Comparison of ENCODE assay signal across 18 cellular contexts in the genomic region with DNA sequence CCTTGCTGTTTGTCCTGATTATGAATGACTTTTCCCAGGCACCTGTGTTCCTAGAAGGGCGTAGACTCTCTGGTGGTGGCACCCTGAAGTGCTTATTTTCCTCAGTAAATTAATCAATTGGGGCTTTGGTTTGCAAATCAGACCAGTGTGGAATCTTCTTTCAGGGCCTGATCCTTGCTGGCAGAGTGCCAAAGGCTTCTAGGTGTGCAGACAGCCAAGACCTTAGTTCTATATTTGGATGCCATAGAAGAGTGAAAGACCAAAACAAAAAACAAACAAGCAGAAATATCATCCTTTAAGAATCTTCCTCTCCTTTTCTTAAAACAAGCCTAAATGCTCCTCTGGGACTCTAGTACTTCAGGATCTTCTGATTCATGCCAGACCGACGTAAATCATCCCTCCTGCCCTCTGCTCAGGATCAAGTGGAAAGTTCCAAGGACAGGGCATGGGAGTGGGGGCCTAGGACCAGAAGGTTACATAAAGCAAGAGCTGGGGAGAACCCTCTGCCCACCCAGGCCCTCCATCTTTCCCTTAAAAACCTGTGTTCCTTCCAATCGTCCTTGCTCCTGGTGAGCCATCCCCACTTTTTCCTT.
A peak's percentile ranks its signal among the peaks of the same experiment; 100 is the strongest.
DNase-seq lines count a peak whose midpoint lies in the region; ATAC-seq, FAIRE-seq and TF ChIP-seq lines count a peak whose summit lies in the region.
"Had no signal": no experiment of that assay in that cellular context is flagged by ENCODE, and none has a peak within 500 bp of the region (broad histone marks: within the 10 kb centered on the region; RNA-seq: fewer than 3 reads in every experiment).

No MANE protein-coding gene starts in this region.

- no peak overlapping the region for H2BK5ac ChIP-seq in mesenchymal stem cell (ENCODE audit: low read depth, low read length, poor library complexity, severe bottlenecking)

- no peaks in the 10 kb centered on the region for H3K4me1 Mint-ChIP-seq in HFFc6 (ENCODE audit: low read depth)

- no peaks in the 10 kb centered on the region for H3K9me2 ChIP-seq in OCI-LY7 (ENCODE audit: insufficient read depth, low read length)
- H3K9me2 ChIP-seq in SK-N-SH = no peaks in the 10 kb centered on the region

- H3K9ac ChIP-seq in HepG2 (ENCODE audit: insufficient read depth, low read depth, low read length) (no peak overlapping the region), mesenchymal stem cell (ENCODE audit: low read length) (no peak overlapping the region), SK-N-SH (no peak overlapping the region)

- DNase-seq in HepG2 (ENCODE audit: low spot score) (no peak), right lobe of liver (no peak), OCI-LY7 (ENCODE audit: low spot score) (no peak), mesenchymal stem cell (peak; percentile 34), SK-N-SH (no peak), islet precursor cell (no peak), HFFc6 (no peak)
- DNase-seq: activated naive CD4-positive, alpha-beta T cell treated with Interleukin-2 at 50 U/mL for 16 hours; aorta; effector memory CD4-positive, alpha-beta T cell; EL; esophagus squamous epithelium; left ventricle myocardium superior; SHP77; stimulated activated CD4-positive, alpha-beta T cell treated with anti-CD3 and anti-CD28 coated beads, Interleukin-12 subunit alpha, Interleukin-12 subunit beta, amount 100 ng/mL, for 4 hours; stimulated activated CD8-positive, alpha-beta memory T cell treated with anti-CD3 and anti-CD28 coated beads, Interleukin-4, amount 100 ng/mL, for 48 hours had no signal

- H3K4me3 ChIP-seq in HepG2 (replicated peaks in 1 of 3; ENCODE audit: insufficient read depth in 1 of 3, low read depth in 2 of 3, low read length in 3 of 3) = no peak overlapping the region
- H3K4me3 ChIP-seq in right lobe of liver = no peak overlapping the region
- H3K4me3 ChIP-seq in OCI-LY7 (ENCODE audit: low read depth, low read length, poor library complexity, severe bottlenecking) = no peak overlapping the region
- no peak overlapping the region for H3K4me3 ChIP-seq in mesenchymal stem cell (ENCODE audit: insufficient read depth in 1 of 2, low read depth in 1 of 2, low read length in 2 of 2)
- no peak overlapping the region for H3K4me3 ChIP-seq in SK-N-SH (ENCODE audit: low read depth in 2 of 2, low read length in 1 of 2)
- H3K4me3 ChIP-seq: esophagus squamous epithelium, mucosa of descending colon, suprapubic skin had no signal

- no peaks in the 10 kb centered on the region for H3K79me1 ChIP-seq in mesenchymal stem cell (replicated peaks; ENCODE audit: low read length, poor library complexity, severe bottlenecking)

- H3K18ac ChIP-seq in mesenchymal stem cell (ENCODE audit: low read depth in 1 of 2, low read length in 2 of 2) = no peak overlapping the region

- no peaks in the 10 kb centered on the region for H4K20me1 ChIP-seq in HepG2 (ENCODE audit: insufficient read depth, low read length)
- H4K20me1 ChIP-seq in OCI-LY7 (ENCODE audit: insufficient read depth, low read length) = no peaks in the 10 kb centered on the region
- H4K20me1 ChIP-seq in SK-N-SH (ENCODE audit: insufficient read depth) = no peaks in the 10 kb centered on the region

- H3K27me3 ChIP-seq in HepG2 (ENCODE audit: control insufficient read depth in 1 of 2, insufficient read depth in 2 of 2, low read length in 2 of 2) = peaks cover 3 to 16% of the 10 kb centered on the region in 2 experiments; a peak in 3 of 5 replicates
- H3K27me3 ChIP-seq in right lobe of liver = no peaks in the 10 kb centered on the region
- H3K27me3 ChIP-seq in mesenchymal stem cell (ENCODE audit: control insufficient read depth in 1 of 2, insufficient read depth in 1 of 2, low read length in 2 of 2) = peaks cover 0 to 4% of the 10 kb centered on the region in 2 experiments
- H3K27me3 ChIP-seq in SK-N-SH (ENCODE audit: insufficient read depth) = no peaks in the 10 kb centered on the region
- H3K27me3 ChIP-seq: esophagus squamous epithelium, suprapubic skin had no signal

- H3F3A ChIP-seq in SK-N-SH (replicated peaks; ENCODE audit: insufficient read depth) = no peaks in the 10 kb centered on the region

- in situ Hi-C loops in HepG2 (cut with HindIII; ENCODE audit: extremely low pct_ligation_motif_present, low pct_unique_long_range_greater_than_20kb) = no loop called here

- no peak for FAIRE-seq in HepG2 (lab: Jason Lieb, UNC)

- H3K4me1 ChIP-seq in HepG2 (ENCODE audit: insufficient read depth, low read length) (no peaks in the 10 kb centered on the region), right lobe of liver (no peaks in the 10 kb centered on the region), OCI-LY7 (ENCODE audit: insufficient read depth, low read length, poor library complexity, severe bottlenecking) (no peaks in the 10 kb centered on the region), mesenchymal stem cell (ENCODE audit: control insufficient read depth, insufficient read depth, low read depth, low read length) (no peaks in the 10 kb centered on the region), SK-N-SH (ENCODE audit: control insufficient read depth in 1 of 2, insufficient read depth in 2 of 2, low read depth in 1 of 2, low read length in 1 of 2) (no peaks in the 10 kb centered on the region)
- H3K4me1 ChIP-seq: esophagus squamous epithelium, suprapubic skin had no signal

- H3K4ac ChIP-seq in mesenchymal stem cell (ENCODE audit: low read depth in 1 of 2, low read length in 2 of 2) = no peak overlapping the region

- no peak overlapping the region for H2AFZ ChIP-seq in HepG2 (ENCODE audit: low read length)
- peak overlapping the region; percentile 36; the same call in 1 of the 2 replicates for H2AFZ ChIP-seq in OCI-LY7 (ENCODE audit: low read length)
- no peak overlapping the region for H2AFZ ChIP-seq in mesenchymal stem cell (ENCODE audit: low read depth, low read length)
- no peak overlapping the region for H2AFZ ChIP-seq in SK-N-SH (ENCODE audit: low read depth)

- H2BK15ac ChIP-seq in mesenchymal stem cell (ENCODE audit: low read depth, poor library complexity, severe bottlenecking) = no peak overlapping the region

- H3K27me3 Mint-ChIP-seq in HFFc6 (ENCODE audit: insufficient read depth) = peaks cover 3% of the 10 kb centered on the region; the same call in 1 of the 2 replicates

- H3K23ac ChIP-seq in mesenchymal stem cell (ENCODE audit: low read length in 2 of 2) = no peak overlapping the region

- H3K4me2 ChIP-seq in HepG2 (ENCODE audit: low read depth, low read length) (no peak overlapping the region), OCI-LY7 (ENCODE audit: low read length) (no peak overlapping the region), mesenchymal stem cell (ENCODE audit: low read length, poor library complexity, severe bottlenecking) (no peak overlapping the region), SK-N-SH (no peak overlapping the region)

- TF ChIP-seq POLR2A in HepG2 (IDR thresholded peaks at IDR 0.05; ENCODE audit: insufficient read depth in 1 of 2, low read depth in 2 of 2, low read length in 2 of 2) (no peak), right lobe of liver (IDR thresholded peaks at IDR 0.05) (no peak)

- TF ChIP-seq EP300 in HepG2 (IDR thresholded peaks at IDR 0.05; ENCODE audit: low read depth in 2 of 2, low read length in 2 of 2) (no peak), HepG2 (CRISPR knock-in tag; IDR thresholded peaks at IDR 0.05; ENCODE audit: borderline replicate concordance) (no peak), SK-N-SH (IDR thresholded peaks at IDR 0.05; ENCODE audit: borderline replicate concordance in 1 of 2, low read depth in 1 of 2, low read length in 1 of 2) (no peak)

- 21% methylated on average over 4 of the region's 4 CpGs for WGBS in HepG2 (ENCODE audit: low lambda C conversion rate)
- WGBS in right lobe of liver (ENCODE audit: insufficient coverage, low coverage, low lambda C conversion rate, missing lambda C conversion rate) = 85% methylated on average over 4 of the region's 4 CpGs
- WGBS in mesenchymal stem cell = 61% methylated on average over 4 of the region's 4 CpGs
- WGBS in SK-N-SH (ENCODE audit: low lambda C conversion rate) = 62% methylated on average over 4 of the region's 4 CpGs

- no peaks in the 10 kb centered on the region for H3K36me3 Mint-ChIP-seq in HFFc6 (ENCODE audit: low read depth)

- BruUV-seq in HepG2 (replicated peaks; lab: Mats Ljungman, UMichigan) (no TSS peak), OCI-LY7 (replicated peaks; lab: Mats Ljungman, UMichigan) (no TSS peak)

- no peak overlapping the region for H2AK5ac ChIP-seq in mesenchymal stem cell (ENCODE audit: low read length, severe bottlenecking)

- POLR2A ChIA-PET in HepG2 (lab: Yijun Ruan, JAX) = no interaction called here
- POLR2A ChIA-PET in OCI-LY7 (lab: Charles Lee) = interaction anchor here (1.5 kb wide), 1 partner anchor 11 kb away, joined by 4 read pairs; no protein-coding TSS in a partner anchor
- POLR2A ChIA-PET in SK-N-SH (lab: Yijun Ruan, JAX) = no interaction called here

- no peak overlapping the region for H3K4me3 Mint-ChIP-seq in HFFc6

- CTCF ChIA-PET in HepG2 (lab: Yijun Ruan, JAX; ENCODE audit: low intra/inter-chr PET ratio, low total read pairs) (no interaction called here), OCI-LY7 (lab: Charles Lee; ENCODE audit: unreplicated experiment) (no interaction called here), SK-N-SH (lab: Yijun Ruan, JAX) (interaction anchor here (2.3 kb wide), 1 partner anchor 70 kb away, joined by 7 read pairs; the partner anchor contains the start of gene MYLIP)

- H2BK120ac ChIP-seq in mesenchymal stem cell (ENCODE audit: low read depth, low read length) = no peak overlapping the region

- peaks cover 4% of the 10 kb centered on the region; the same call in 1 of the 2 replicates for H3K9me3 Mint-ChIP-seq in HFFc6

- H3K27ac Mint-ChIP-seq in HFFc6 = no peak overlapping the region

- intact Hi-C loops in HepG2 (cut with micrococcal nuclease; ENCODE audit: unreplicated experiment) = no loop called here
- intact Hi-C loops in right lobe of liver (cut with DNase I) = no loop called here
- intact Hi-C loops in OCI-LY7 (cut with micrococcal nuclease; ENCODE audit: unreplicated experiment) = no loop called here

- ATAC-seq in HepG2 (no peak), right lobe of liver (no peak)
- ATAC-seq: left ventricle myocardium superior, mucosa of descending colon had no signal

- no peak overlapping the region for H4K8ac ChIP-seq in mesenchymal stem cell (ENCODE audit: low read length)

- H3K27ac ChIP-seq in HepG2 (ENCODE audit: extremely low read length, insufficient read depth, low read length) (no peak overlapping the region), right lobe of liver (no peak overlapping the region), OCI-LY7 (ENCODE audit: low read depth, low read length, poor library complexity, severe bottlenecking) (no peak overlapping the region), mesenchymal stem cell (ENCODE audit: low read length, poor library complexity, severe bottlenecking) (no peak overlapping the region), SK-N-SH (ENCODE audit: low read depth in 2 of 2, low read length in 1 of 2) (no peak overlapping the region)
- H3K27ac ChIP-seq: esophagus squamous epithelium, suprapubic skin had no signal

- no peak for TF ChIP-seq RAD21 in HepG2 (CRISPR knock-in tag; IDR thresholded peaks at IDR 0.05)
- no peak for TF ChIP-seq RAD21 in SK-N-SH (IDR thresholded peaks at IDR 0.05; ENCODE audit: low read length)

- TF ChIP-seq CTCF in HepG2 (CRISPR knock-in tag; IDR thresholded peaks at IDR 0.05) (no peak), right lobe of liver (IDR thresholded peaks at IDR 0.05) (no peak), OCI-LY7 (conservative IDR thresholded peaks at IDR 0.05; ENCODE audit: low read length) (no peak), SK-N-SH (IDR thresholded peaks at IDR 0.05) (no peak), HFFc6 (IDR thresholded peaks at IDR 0.05) (no peak)

- H3K14ac ChIP-seq in mesenchymal stem cell (ENCODE audit: low read length in 2 of 2) = no peak overlapping the region

- H3K36me3 ChIP-seq in HepG2 (replicated peaks in 1 of 2; ENCODE audit: control insufficient read depth in 1 of 2, insufficient read depth in 2 of 2, low read length in 2 of 2) (no peaks in the 10 kb centered on the region), right lobe of liver (no peaks in the 10 kb centered on the region), OCI-LY7 (ENCODE audit: insufficient read depth, low read length) (no peaks in the 10 kb centered on the region), mesenchymal stem cell (ENCODE audit: control insufficient read depth in 1 of 2, insufficient read depth in 2 of 2, low read depth in 1 of 2, low read length in 2 of 2) (no peaks in the 10 kb centered on the region), SK-N-SH (replicated peaks in 1 of 2; ENCODE audit: control insufficient read depth in 1 of 2, insufficient read depth in 2 of 2, low read length in 1 of 2) (no peaks in the 10 kb centered on the region)
- H3K36me3 ChIP-seq: esophagus squamous epithelium, suprapubic skin had no signal

- H3K9me3 ChIP-seq in HepG2 (ENCODE audit: low read length) (no peaks in the 10 kb centered on the region), right lobe of liver (no peaks in the 10 kb centered on the region), OCI-LY7 (ENCODE audit: low read length) (no peaks in the 10 kb centered on the region), mesenchymal stem cell (ENCODE audit: control insufficient read depth, low read length) (no peaks in the 10 kb centered on the region), SK-N-SH (no peaks in the 10 kb centered on the region)
- H3K9me3 ChIP-seq: esophagus squamous epithelium, mucosa of descending colon, suprapubic skin had no signal

- H2BK12ac ChIP-seq in mesenchymal stem cell (ENCODE audit: low read length in 2 of 2) = peak overlapping the region in 1 of 2 experiments; percentile 15

- no peak overlapping the region for H4K91ac ChIP-seq in mesenchymal stem cell (ENCODE audit: low read length)

- H3K79me2 ChIP-seq in HepG2 (ENCODE audit: insufficient read depth, low read length) = no peaks in the 10 kb centered on the region
- no peaks in the 10 kb centered on the region for H3K79me2 ChIP-seq in OCI-LY7 (ENCODE audit: insufficient read depth, low read depth, low read length)
- no peaks in the 10 kb centered on the region for H3K79me2 ChIP-seq in SK-N-SH (ENCODE audit: insufficient read depth)
